In the genomic region with DNA sequence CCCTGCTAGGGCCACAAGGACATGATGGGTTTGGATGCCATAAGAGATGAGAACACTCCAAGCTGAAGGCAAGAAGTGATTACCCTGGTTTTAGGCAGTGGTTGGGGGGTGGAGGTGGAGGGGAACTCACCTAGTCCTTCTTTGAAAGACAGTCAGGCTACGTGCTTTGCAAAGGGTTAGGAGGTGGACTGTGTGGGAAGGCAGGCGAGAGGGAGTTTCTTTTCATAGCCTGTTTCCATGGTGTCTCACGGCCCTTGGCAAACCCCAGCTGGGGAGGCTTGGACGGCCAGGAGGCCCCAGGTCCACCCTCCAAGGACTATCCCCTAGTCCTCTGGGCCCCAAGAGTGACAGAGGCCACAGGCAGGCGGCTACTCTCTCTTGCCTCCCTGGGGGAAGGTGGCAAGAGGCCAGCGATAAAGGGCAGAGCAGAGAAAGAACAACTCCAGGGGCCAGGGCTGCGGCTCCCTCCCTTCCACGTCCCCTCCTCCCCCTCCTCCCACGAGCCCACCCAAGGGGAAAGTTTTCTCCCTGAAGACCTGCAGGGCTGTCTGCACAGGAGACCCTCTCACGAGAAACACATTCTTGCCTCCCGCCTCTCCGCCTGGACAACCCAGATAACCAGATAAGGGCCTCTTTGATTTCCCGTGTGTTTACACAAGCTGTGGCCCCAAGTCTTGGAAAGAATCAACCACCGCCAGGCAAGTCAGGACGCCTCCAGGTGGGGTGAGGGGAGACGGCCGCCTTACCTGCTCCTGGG, we compare ENCODE assay signal across 1 cellular context.
TF ChIP-seq lines count a peak whose summit lies in the region.

No MANE protein-coding gene starts in this region.

TF ChIP-seq in HepG2, 621 proteins besides CTCF, POLR2A, EP300 and RAD21 (continued from another document and continues in another):
- TF ChIP-seq ZNF839 (CRISPR knock-in tag; IDR thresholded peaks at IDR 0.05; ENCODE audit: borderline replicate concordance) (no peak), ZNF121 (CRISPR knock-in tag; IDR thresholded peaks at IDR 0.05) (no peak; the same call in 1 of the 2 replicates), ZNF674 (CRISPR knock-in tag; IDR thresholded peaks at IDR 0.05; ENCODE audit: low read depth) (no peak), ZNF549 (CRISPR knock-in tag; IDR thresholded peaks at IDR 0.05) (no peak), U2AF1 (optimal IDR thresholded peaks at IDR 0.05; ENCODE audit: low read depth, low read length) (no peak), MTA1 (CRISPR knock-in tag; IDR thresholded peaks at IDR 0.05; ENCODE audit: borderline replicate concordance) (peak; percentile 79; the same call in 1 of the 2 replicates), SP5 (CRISPR knock-in tag; IDR thresholded peaks at IDR 0.05; ENCODE audit: borderline replicate concordance, low read depth) (0 out of 2 replicates have a peak, but pooled peaks have one; percentile 24), NR2F6 (IDR thresholded peaks at IDR 0.05) (peak; percentile 20; the same call in 1 of the 2 replicates), NR2F6 (CRISPR knock-in tag; IDR thresholded peaks at IDR 0.05) (no peak), PRMT3 (CRISPR knock-in tag; IDR thresholded peaks at IDR 0.05; ENCODE audit: borderline replicate concordance, low read depth) (no peak), KLF12 (CRISPR knock-in tag; IDR thresholded peaks at IDR 0.05; ENCODE audit: borderline replicate concordance) (no peak), MLX (CRISPR knock-in tag; IDR thresholded peaks at IDR 0.05) (no peak), SOX5 (CRISPR knock-in tag; IDR thresholded peaks at IDR 0.05; ENCODE audit: borderline replicate concordance) (0 out of 2 replicates have a peak, but pooled peaks have one; percentile 5), SP140L (CRISPR knock-in tag; IDR thresholded peaks at IDR 0.05; ENCODE audit: borderline replicate concordance) (no peak), SALL1 (CRISPR knock-in tag; IDR thresholded peaks at IDR 0.05) (peak; percentile 15), MBNL3 (CRISPR knock-in tag; conservative IDR thresholded peaks at IDR 0.05) (no peak), ZBTB8A (CRISPR knock-in tag; IDR thresholded peaks at IDR 0.05; ENCODE audit: borderline replicate concordance, low read depth) (no peak), MYNN (CRISPR knock-in tag; IDR thresholded peaks at IDR 0.05; ENCODE audit: low read depth) (no peak), ZMYM4 (CRISPR knock-in tag; IDR thresholded peaks at IDR 0.05) (no peak), ZFP36L1 (CRISPR knock-in tag; IDR thresholded peaks at IDR 0.05) (0 out of 2 replicates have a peak, but pooled peaks have one; percentile 34), HMG20A (CRISPR knock-in tag; IDR thresholded peaks at IDR 0.05; ENCODE audit: borderline replicate concordance) (peak; percentile 33; the same call in 1 of the 2 replicates), GATAD1 (CRISPR knock-in tag; IDR thresholded peaks at IDR 0.05) (no peak), ZZZ3 (CRISPR knock-in tag; IDR thresholded peaks at IDR 0.05; ENCODE audit: borderline replicate concordance) (no peak), ZNF30 (CRISPR knock-in tag; IDR thresholded peaks at IDR 0.05) (no peak), TEAD3 (CRISPR knock-in tag; optimal IDR thresholded peaks at IDR 0.05; ENCODE audit: borderline replicate concordance) (peak; percentile 10), POLR2AphosphoS5 (IDR thresholded peaks at IDR 0.05; ENCODE audit: low read depth, low read length) (no peak), ZNF703 (CRISPR knock-in tag; IDR thresholded peaks at IDR 0.05; ENCODE audit: borderline replicate concordance) (no peak), GFI1 (CRISPR knock-in tag; IDR thresholded peaks at IDR 0.05; ENCODE audit: borderline replicate concordance) (peak; percentile 36; the same call in 1 of the 2 replicates), ZNF280D (CRISPR knock-in tag; IDR thresholded peaks at IDR 0.05) (peak; percentile 50; the same call in 1 of the 2 replicates), TEAD2 (CRISPR knock-in tag; IDR thresholded peaks at IDR 0.05) (no peak), PHF8 (CRISPR knock-in tag; IDR thresholded peaks at IDR 0.05) (peak; percentile 26), NFKB2 (CRISPR knock-in tag; IDR thresholded peaks at IDR 0.05; ENCODE audit: borderline replicate concordance) (0 out of 2 replicates have a peak, but pooled peaks have one; percentile 24), PTBP1 (IDR thresholded peaks at IDR 0.05; ENCODE audit: low read depth, low read length, poor library complexity, severe bottlenecking) (no peak), TRAFD1 (CRISPR knock-in tag; IDR thresholded peaks at IDR 0.05; ENCODE audit: borderline replicate concordance) (no peak), ZNF274 (CRISPR knock-in tag; IDR thresholded peaks at IDR 0.05) (0 out of 2 replicates have a peak, but pooled peaks have one; percentile 46)
- TF ChIP-seq, protein P1, sequence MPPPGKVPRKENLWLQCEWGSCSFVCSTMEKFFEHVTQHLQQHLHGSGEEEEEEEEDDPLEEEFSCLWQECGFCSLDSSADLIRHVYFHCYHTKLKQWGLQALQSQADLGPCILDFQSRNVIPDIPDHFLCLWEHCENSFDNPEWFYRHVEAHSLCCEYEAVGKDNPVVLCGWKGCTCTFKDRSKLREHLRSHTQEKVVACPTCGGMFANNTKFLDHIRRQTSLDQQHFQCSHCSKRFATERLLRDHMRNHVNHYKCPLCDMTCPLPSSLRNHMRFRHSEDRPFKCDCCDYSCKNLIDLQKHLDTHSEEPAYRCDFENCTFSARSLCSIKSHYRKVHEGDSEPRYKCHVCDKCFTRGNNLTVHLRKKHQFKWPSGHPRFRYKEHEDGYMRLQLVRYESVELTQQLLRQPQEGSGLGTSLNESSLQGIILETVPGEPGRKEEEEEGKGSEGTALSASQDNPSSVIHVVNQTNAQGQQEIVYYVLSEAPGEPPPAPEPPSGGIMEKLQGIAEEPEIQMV (CRISPR knock-in tag; IDR thresholded peaks at IDR 0.05; ENCODE audit: low read depth): no peak
- TF ChIP-seq, protein P2, sequence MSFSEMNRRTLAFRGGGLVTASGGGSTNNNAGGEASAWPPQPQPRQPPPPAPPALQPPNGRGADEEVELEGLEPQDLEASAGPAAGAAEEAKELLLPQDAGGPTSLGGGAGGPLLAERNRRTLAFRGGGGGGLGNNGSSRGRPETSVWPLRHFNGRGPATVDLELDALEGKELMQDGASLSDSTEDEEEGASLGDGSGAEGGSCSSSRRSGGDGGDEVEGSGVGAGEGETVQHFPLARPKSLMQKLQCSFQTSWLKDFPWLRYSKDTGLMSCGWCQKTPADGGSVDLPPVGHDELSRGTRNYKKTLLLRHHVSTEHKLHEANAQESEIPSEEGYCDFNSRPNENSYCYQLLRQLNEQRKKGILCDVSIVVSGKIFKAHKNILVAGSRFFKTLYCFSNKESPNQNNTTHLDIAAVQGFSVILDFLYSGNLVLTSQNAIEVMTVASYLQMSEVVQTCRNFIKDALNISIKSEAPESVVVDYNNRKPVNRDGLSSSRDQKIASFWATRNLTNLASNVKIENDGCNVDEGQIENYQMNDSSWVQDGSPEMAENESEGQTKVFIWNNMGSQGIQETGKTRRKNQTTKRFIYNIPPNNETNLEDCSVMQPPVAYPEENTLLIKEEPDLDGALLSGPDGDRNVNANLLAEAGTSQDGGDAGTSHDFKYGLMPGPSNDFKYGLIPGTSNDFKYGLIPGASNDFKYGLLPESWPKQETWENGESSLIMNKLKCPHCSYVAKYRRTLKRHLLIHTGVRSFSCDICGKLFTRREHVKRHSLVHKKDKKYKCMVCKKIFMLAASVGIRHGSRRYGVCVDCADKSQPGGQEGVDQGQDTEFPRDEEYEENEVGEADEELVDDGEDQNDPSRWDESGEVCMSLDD (CRISPR knock-in tag; IDR thresholded peaks at IDR 0.05; ENCODE audit: borderline replicate concordance): peak; percentile 57; the same call in 1 of the 2 replicates
- TF ChIP-seq, protein P3, sequence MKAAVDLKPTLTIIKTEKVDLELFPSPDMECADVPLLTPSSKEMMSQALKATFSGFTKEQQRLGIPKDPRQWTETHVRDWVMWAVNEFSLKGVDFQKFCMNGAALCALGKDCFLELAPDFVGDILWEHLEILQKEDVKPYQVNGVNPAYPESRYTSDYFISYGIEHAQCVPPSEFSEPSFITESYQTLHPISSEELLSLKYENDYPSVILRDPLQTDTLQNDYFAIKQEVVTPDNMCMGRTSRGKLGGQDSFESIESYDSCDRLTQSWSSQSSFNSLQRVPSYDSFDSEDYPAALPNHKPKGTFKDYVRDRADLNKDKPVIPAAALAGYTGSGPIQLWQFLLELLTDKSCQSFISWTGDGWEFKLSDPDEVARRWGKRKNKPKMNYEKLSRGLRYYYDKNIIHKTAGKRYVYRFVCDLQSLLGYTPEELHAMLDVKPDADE (CRISPR knock-in tag; IDR thresholded peaks at IDR 0.05): no peak
- TF ChIP-seq, protein P4, sequence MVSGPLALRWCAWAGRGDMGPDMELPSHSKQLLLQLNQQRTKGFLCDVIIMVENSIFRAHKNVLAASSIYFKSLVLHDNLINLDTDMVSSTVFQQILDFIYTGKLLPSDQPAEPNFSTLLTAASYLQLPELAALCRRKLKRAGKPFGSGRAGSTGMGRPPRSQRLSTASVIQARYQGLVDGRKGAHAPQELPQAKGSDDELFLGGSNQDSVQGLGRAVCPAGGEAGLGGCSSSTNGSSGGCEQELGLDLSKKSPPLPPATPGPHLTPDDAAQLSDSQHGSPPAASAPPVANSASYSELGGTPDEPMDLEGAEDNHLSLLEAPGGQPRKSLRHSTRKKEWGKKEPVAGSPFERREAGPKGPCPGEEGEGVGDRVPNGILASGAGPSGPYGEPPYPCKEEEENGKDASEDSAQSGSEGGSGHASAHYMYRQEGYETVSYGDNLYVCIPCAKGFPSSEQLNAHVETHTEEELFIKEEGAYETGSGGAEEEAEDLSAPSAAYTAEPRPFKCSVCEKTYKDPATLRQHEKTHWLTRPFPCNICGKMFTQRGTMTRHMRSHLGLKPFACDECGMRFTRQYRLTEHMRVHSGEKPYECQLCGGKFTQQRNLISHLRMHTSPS (CRISPR knock-in tag; IDR thresholded peaks at IDR 0.05; ENCODE audit: low read depth): 0 out of 2 replicates have a peak, but pooled peaks have one; percentile 42
- TF ChIP-seq, protein P5, sequence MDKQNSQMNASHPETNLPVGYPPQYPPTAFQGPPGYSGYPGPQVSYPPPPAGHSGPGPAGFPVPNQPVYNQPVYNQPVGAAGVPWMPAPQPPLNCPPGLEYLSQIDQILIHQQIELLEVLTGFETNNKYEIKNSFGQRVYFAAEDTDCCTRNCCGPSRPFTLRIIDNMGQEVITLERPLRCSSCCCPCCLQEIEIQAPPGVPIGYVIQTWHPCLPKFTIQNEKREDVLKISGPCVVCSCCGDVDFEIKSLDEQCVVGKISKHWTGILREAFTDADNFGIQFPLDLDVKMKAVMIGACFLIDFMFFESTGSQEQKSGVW (CRISPR knock-in tag; IDR thresholded peaks at IDR 0.05; ENCODE audit: borderline replicate concordance): no peak
- TF ChIP-seq, protein P6, sequence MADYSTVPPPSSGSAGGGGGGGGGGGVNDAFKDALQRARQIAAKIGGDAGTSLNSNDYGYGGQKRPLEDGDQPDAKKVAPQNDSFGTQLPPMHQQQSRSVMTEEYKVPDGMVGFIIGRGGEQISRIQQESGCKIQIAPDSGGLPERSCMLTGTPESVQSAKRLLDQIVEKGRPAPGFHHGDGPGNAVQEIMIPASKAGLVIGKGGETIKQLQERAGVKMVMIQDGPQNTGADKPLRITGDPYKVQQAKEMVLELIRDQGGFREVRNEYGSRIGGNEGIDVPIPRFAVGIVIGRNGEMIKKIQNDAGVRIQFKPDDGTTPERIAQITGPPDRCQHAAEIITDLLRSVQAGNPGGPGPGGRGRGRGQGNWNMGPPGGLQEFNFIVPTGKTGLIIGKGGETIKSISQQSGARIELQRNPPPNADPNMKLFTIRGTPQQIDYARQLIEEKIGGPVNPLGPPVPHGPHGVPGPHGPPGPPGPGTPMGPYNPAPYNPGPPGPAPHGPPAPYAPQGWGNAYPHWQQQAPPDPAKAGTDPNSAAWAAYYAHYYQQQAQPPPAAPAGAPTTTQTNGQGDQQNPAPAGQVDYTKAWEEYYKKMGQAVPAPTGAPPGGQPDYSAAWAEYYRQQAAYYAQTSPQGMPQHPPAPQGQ (CRISPR knock-in tag; IDR thresholded peaks at IDR 0.05; ENCODE audit: borderline replicate concordance): no peak
